ENCODE assay signal across 22 cellular contexts in the genomic region with DNA sequence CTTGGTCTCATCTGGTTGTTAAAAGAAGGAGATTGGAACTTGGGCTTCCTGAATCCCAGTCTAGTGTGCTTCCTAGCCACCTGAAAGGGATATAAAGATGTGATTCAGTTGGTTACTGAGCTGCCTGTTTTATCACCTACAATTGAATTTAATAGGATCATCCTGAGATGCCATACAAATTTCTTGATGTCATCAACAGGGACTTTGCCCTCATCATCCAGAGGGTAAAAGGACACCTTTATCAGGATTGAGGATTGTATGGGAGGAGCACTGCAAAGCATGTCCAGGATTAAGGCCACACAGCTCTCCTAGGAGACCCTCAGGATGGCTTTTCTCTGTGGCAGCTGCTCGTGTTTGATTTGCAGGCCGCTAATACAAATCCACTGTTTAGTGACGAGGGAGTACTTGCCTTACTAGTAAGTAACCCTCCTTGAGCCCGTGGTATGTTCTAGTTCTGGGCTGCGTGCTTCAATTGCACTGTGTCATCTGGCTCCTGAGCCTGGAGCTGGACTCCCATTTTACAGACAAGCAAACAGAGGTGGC.
"Had no signal": no experiment of that assay in that cellular context is flagged by ENCODE, and none has a peak within 500 bp of the region (broad histone marks: within the 10 kb centered on the region; RNA-seq: fewer than 3 reads in every experiment).

No MANE protein-coding gene starts in this region.

- H3K27ac ChIP-seq: esophagus squamous epithelium, neural progenitor cell, prostate gland, right atrium auricular region, sigmoid colon, stomach, tibial artery had no signal

- H3K36me3 ChIP-seq: esophagus squamous epithelium, neural progenitor cell, prostate gland, right atrium auricular region, sigmoid colon, stomach, tibial artery had no signal

- ATAC-seq: effector memory CD8-positive, alpha-beta T cell; left lobe of liver; naive thymus-derived CD4-positive, alpha-beta T cell; stimulated activated effector memory CD8-positive, alpha-beta T cell treated with anti-CD3 and anti-CD28 coated beads, Interleukin-12 subunit alpha, Interleukin-12 subunit beta, amount 100 ng/mL, for 72 hours had no signal

- H3K9me3 ChIP-seq: esophagus squamous epithelium, prostate gland, right atrium auricular region, sigmoid colon, stomach, tibial artery had no signal

- H3K4me1 ChIP-seq: prostate gland had no signal

- H3K4me3 Mint-ChIP-seq: effector memory CD8-positive, alpha-beta T cell; memory B cell; mesothelial cell of epicardium; naive thymus-derived CD4-positive, alpha-beta T cell; nephron; neural progenitor cell; stimulated activated effector memory CD8-positive, alpha-beta T cell treated with anti-CD3 and anti-CD28 coated beads, Interleukin-12 subunit alpha, Interleukin-12 subunit beta, amount 100 ng/mL, for 72 hours; type B pancreatic cell had no signal

- H3K4me3 ChIP-seq: esophagus squamous epithelium, lung, neural progenitor cell, prostate gland, right atrium auricular region, sigmoid colon, stomach, tibial artery had no signal

- H3K27me3 ChIP-seq: neural progenitor cell, right atrium auricular region, sigmoid colon, stomach, tibial artery had no signal

- DNase-seq: cortex of kidney; effector memory CD8-positive, alpha-beta T cell; erythroblast; esophagus squamous epithelium; head of caudate nucleus; naive thymus-derived CD4-positive, alpha-beta T cell; sigmoid colon; stimulated activated CD4-positive, alpha-beta T cell treated with anti-CD3 and anti-CD28 coated beads, Interleukin-2, amount 100 ng/mL, for 24 hours; stimulated activated CD4-positive, alpha-beta T cell treated with anti-CD3 and anti-CD28 coated beads, Interleukin-4, amount 100 ng/mL, for 24 hours; stimulated activated naive CD4-positive, alpha-beta T cell treated with Interleukin-2 at 50 U/mL for 16 hours; stomach had no signal

- H3K9me3 Mint-ChIP-seq: effector memory CD8-positive, alpha-beta T cell; memory B cell; mesothelial cell of epicardium; naive thymus-derived CD4-positive, alpha-beta T cell; nephron; neural progenitor cell; stimulated activated effector memory CD8-positive, alpha-beta T cell treated with anti-CD3 and anti-CD28 coated beads, Interleukin-12 subunit alpha, Interleukin-12 subunit beta, amount 100 ng/mL, for 72 hours; type B pancreatic cell had no signal

- H3K27ac Mint-ChIP-seq: effector memory CD8-positive, alpha-beta T cell; memory B cell; mesothelial cell of epicardium; naive thymus-derived CD4-positive, alpha-beta T cell; nephron; neural progenitor cell; stimulated activated effector memory CD8-positive, alpha-beta T cell treated with anti-CD3 and anti-CD28 coated beads, Interleukin-12 subunit alpha, Interleukin-12 subunit beta, amount 100 ng/mL, for 72 hours; type B pancreatic cell had no signal

- H3K36me3 Mint-ChIP-seq: memory B cell; mesothelial cell of epicardium; neural progenitor cell; stimulated activated effector memory CD8-positive, alpha-beta T cell treated with anti-CD3 and anti-CD28 coated beads, Interleukin-12 subunit alpha, Interleukin-12 subunit beta, amount 100 ng/mL, for 72 hours; type B pancreatic cell had no signal

- H3K4me1 Mint-ChIP-seq: memory B cell had no signal
